ENCODE assay signal across 9 cellular contexts in the genomic region with DNA sequence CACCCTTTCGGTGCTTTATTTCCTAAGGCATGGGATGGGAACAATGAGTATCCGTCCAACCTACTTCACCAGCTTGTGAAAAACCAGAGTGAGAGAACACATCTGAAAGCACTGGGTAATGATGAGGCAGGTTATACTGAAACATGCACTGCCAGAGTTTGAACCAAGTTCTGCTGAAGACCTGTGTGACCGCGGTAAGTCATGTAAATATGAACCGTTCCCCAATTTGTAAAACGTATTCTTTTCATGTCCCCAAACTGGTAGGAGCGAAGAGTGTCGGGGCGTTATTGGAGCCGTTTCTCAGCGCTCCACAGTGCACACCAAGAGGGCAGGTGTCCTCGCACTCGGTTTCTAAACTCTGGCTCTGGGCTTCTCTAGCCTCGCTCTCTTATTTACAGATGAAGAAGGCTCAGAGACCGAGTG. TPM values are rescaled to one million over a fixed set of nuclear protein-coding genes. Genes with fewer than 3 reads are reported as not detected.
DNase-seq lines count a peak whose midpoint lies in the region; ATAC-seq and TF ChIP-seq lines count a peak whose summit lies in the region.
"Had no signal": no experiment of that assay in that cellular context is flagged by ENCODE, and none has a peak within 500 bp of the region (broad histone marks: within the 10 kb centered on the region; RNA-seq: fewer than 3 reads in every experiment).

No MANE protein-coding gene starts in this region.

- 78 to 81% methylated on average over 11 to 14 of the region's 15 CpGs for WGBS in esophagus squamous epithelium, 2 donors
- 60 to 70% (median 68%) methylated on average over 15 of the region's 15 CpGs for WGBS in ovary, 3 donors

- no peak for ATAC-seq in stimulated activated effector memory CD8-positive, alpha-beta T cell treated with anti-CD3 and anti-CD28 coated beads, Interleukin-12 subunit alpha, Interleukin-12 subunit beta, amount 100 ng/mL, for 72 hours
- ATAC-seq in HG02610 (IDR thresholded peaks at IDR 0.05; ENCODE audit: unreplicated experiment) (no peak), GM18511 (IDR thresholded peaks at IDR 0.05; ENCODE audit: unreplicated experiment) (no peak)

- H3K27me3 ChIP-seq in Caco-2 (replicated peaks; ENCODE audit: control insufficient read depth, insufficient read depth, low read length) = no peaks in the 10 kb centered on the region
- no peaks in the 10 kb centered on the region for H3K27me3 ChIP-seq in NT2/D1 (ENCODE audit: insufficient read depth, insufficient read length)
- H3K27me3 ChIP-seq in esophagus squamous epithelium = no peaks in the 10 kb centered on the region
- no peaks in the 10 kb centered on the region for H3K27me3 ChIP-seq in ovary

- H3K4me1 ChIP-seq in Caco-2 = peaks cover 15% of the 10 kb centered on the region
- no peaks in the 10 kb centered on the region for H3K4me1 ChIP-seq in NT2/D1 (ENCODE audit: insufficient read depth, insufficient read length)
- peaks cover 0 to 14% (median 7%) of the 10 kb centered on the region in 3 donors for H3K4me1 ChIP-seq in esophagus squamous epithelium
- no peaks in the 10 kb centered on the region for H3K4me1 ChIP-seq in ovary (ENCODE audit: insufficient read depth)

- H3K4me3 ChIP-seq in Caco-2 (ENCODE audit: low read depth, low read length) = peak overlapping the region; percentile 31
- peak overlapping the region; percentile 21 for H3K4me3 ChIP-seq in NT2/D1 (ENCODE audit: insufficient read length, low read depth)
- peak overlapping the region; percentile 27 to 94 (median 76) for H3K4me3 ChIP-seq in esophagus squamous epithelium
- peak overlapping the region; percentile 29 for H3K4me3 ChIP-seq in ovary

- H3K36me3 Mint-ChIP-seq in Caco-2 (ENCODE audit: insufficient read depth, unreplicated experiment) = peaks cover 34% of the 10 kb centered on the region
- H3K36me3 Mint-ChIP-seq in stimulated activated effector memory CD8-positive, alpha-beta T cell treated with anti-CD3 and anti-CD28 coated beads, Interleukin-12 subunit alpha, Interleukin-12 subunit beta, amount 100 ng/mL, for 72 hours = no peaks in the 10 kb centered on the region

- H3K9ac ChIP-seq in NT2/D1 (ENCODE audit: insufficient read length, low read depth) = no peak overlapping the region

- H3K27me3 Mint-ChIP-seq in Caco-2 (ENCODE audit: insufficient read depth, unreplicated experiment) = no peaks in the 10 kb centered on the region

- H3K27ac Mint-ChIP-seq in Caco-2 (ENCODE audit: unreplicated experiment) = no peak overlapping the region
- H3K27ac Mint-ChIP-seq in stimulated activated effector memory CD8-positive, alpha-beta T cell treated with anti-CD3 and anti-CD28 coated beads, Interleukin-12 subunit alpha, Interleukin-12 subunit beta, amount 100 ng/mL, for 72 hours = no peak overlapping the region

- TF ChIP-seq EP300 in ovary (IDR thresholded peaks at IDR 0.05) = no peak

- no peaks in the 10 kb centered on the region for H3K36me3 ChIP-seq in Caco-2 (ENCODE audit: control insufficient read depth, insufficient read depth, low read length)
- peaks cover 22% of the 10 kb centered on the region for H3K36me3 ChIP-seq in NT2/D1 (ENCODE audit: insufficient read depth, insufficient read length, low read length)
- peaks cover 11 to 32% (median 20%) of the 10 kb centered on the region in 3 donors for H3K36me3 ChIP-seq in esophagus squamous epithelium
- no peaks in the 10 kb centered on the region for H3K36me3 ChIP-seq in ovary

- BruUV-seq in Caco-2 (replicated peaks; lab: Mats Ljungman, UMichigan) = no TSS peak

- intact Hi-C loops in Caco-2 (cut with micrococcal nuclease; ENCODE audit: unreplicated experiment) (loop anchor here (5.0 kb wide), 2 partner anchors 86 to 146 kb away; a partner anchor contains a TSS), esophagus squamous epithelium (cut with DNase I) (no loop called here), ovary (cut with DNase I) (loop anchor here in 3 of 4 donors (10.0 kb wide), 2 partner anchors 144 to 204 kb away; a partner anchor contains a TSS)

- CTCF ChIA-PET in Caco-2 (lab: Charles Lee) = no interaction called here

- no peak for TF ChIP-seq POLR2A in esophagus squamous epithelium (IDR thresholded peaks at IDR 0.05)
- no peak for TF ChIP-seq POLR2A in ovary (IDR thresholded peaks at IDR 0.05)
- TF ChIP-seq POLR2A in erythroblast (IDR thresholded peaks at IDR 0.05; ENCODE audit: low read length) = no peak

- H3K4me3 Mint-ChIP-seq in Caco-2 (ENCODE audit: unreplicated experiment) = no peak overlapping the region
- no peak overlapping the region for H3K4me3 Mint-ChIP-seq in stimulated activated effector memory CD8-positive, alpha-beta T cell treated with anti-CD3 and anti-CD28 coated beads, Interleukin-12 subunit alpha, Interleukin-12 subunit beta, amount 100 ng/mL, for 72 hours

- peaks cover 12% of the 10 kb centered on the region for H3K4me1 Mint-ChIP-seq in Caco-2 (ENCODE audit: low read depth, unreplicated experiment)
- H3K4me1 Mint-ChIP-seq in stimulated activated effector memory CD8-positive, alpha-beta T cell treated with anti-CD3 and anti-CD28 coated beads, Interleukin-12 subunit alpha, Interleukin-12 subunit beta, amount 100 ng/mL, for 72 hours = peaks cover 6% of the 10 kb centered on the region

- POLR2A ChIA-PET in Caco-2 (lab: Charles Lee) = interaction anchor here (1.5 kb wide), 1 partner anchor 147 kb away, joined by 5 read pairs; a partner anchor contains a TSS

- no peaks in the 10 kb centered on the region for H3K9me3 Mint-ChIP-seq in Caco-2 (ENCODE audit: unreplicated experiment)
- H3K9me3 Mint-ChIP-seq in stimulated activated effector memory CD8-positive, alpha-beta T cell treated with anti-CD3 and anti-CD28 coated beads, Interleukin-12 subunit alpha, Interleukin-12 subunit beta, amount 100 ng/mL, for 72 hours = no peaks in the 10 kb centered on the region

- H3K9me3 ChIP-seq in Caco-2 (no peaks in the 10 kb centered on the region), NT2/D1 (ENCODE audit: insufficient read depth, low read length) (no peaks in the 10 kb centered on the region), esophagus squamous epithelium (no peaks in the 10 kb centered on the region), ovary (no peaks in the 10 kb centered on the region)

- H3K27ac ChIP-seq in esophagus squamous epithelium (peak overlapping the region; percentile 74 to 88 (median 81)), ovary (peak overlapping the region in 1 of 2 donors; percentile 71)

- no peak for TF ChIP-seq CTCF in Caco-2 (IDR thresholded peaks at IDR 0.05; ENCODE audit: insufficient read depth in 1 of 2, low read depth in 1 of 2, low read length in 1 of 2, severe bottlenecking in 1 of 2, unreplicated experiment in 1 of 2)
- no peak for TF ChIP-seq CTCF in esophagus squamous epithelium (IDR thresholded peaks at IDR 0.05)
- no peak for TF ChIP-seq CTCF in ovary (IDR thresholded peaks at IDR 0.05)

- DNase-seq in Caco-2 (no peak), NT2/D1 (ENCODE audit: low read depth, low spot score) (no peak), esophagus squamous epithelium (lab: John Stamatoyannopoulos, UW) (no peak), ovary (no peak), erythroblast (lab: John Stamatoyannopoulos, UW) (no peak)
- DNase-seq in stimulated activated effector memory CD8-positive, alpha-beta T cell treated with anti-CD3 and anti-CD28 coated beads, Interleukin-12 subunit alpha, Interleukin-12 subunit beta, amount 100 ng/mL, for 72 hours (ENCODE audit: low spot score in 2 of 2) = no peak

RNA-seq across cellular contexts. Expression of a gene that starts 0.8 kb away (rescaled TPM):
- total RNA-seq in Caco-2 (2022) (54.5 and 55.0 TPM in 2 replicates), esophagus squamous epithelium (10 to 100 TPM in 3 of 4 donors, 1 to 10 TPM in 1; 9.5 to 43.3 (median 35.3) TPM), ovary (10 to 100 TPM; 32.9 to 51.6 (median 38.4) TPM)
- polyA plus RNA-seq in ovary = 10 to 100 TPM; 48.5 to 57.5 TPM

RNA-seq across cellular contexts. Expression of a gene that starts 33.3 kb away (rescaled TPM):
- total RNA-seq in Caco-2 (2022) = 0.07 TPM in 1 of 2 replicates, not detected in the other
- total RNA-seq in esophagus squamous epithelium = not detected
- 1 to 10 TPM in 1 of 7 donors, under 1 TPM in 2, not detected in 4; 0.92 to 1.1 (median 0.96) TPM for total RNA-seq in ovary
- under 1 TPM in 1 of 2 donors, not detected in 1; 0.93 TPM for polyA plus RNA-seq in ovary
- total RNA-seq: HT1080 had no signal

Comparison
In these comparisons a context has a peak if more than half of its experiments do, and no peak if none do; other contexts are left out.
1. H3K4me3 ChIP-seq: peak in every context shown above with its lines; median percentile 76 in esophagus squamous epithelium; 31 in Caco-2; 29 in ovary; 21 in NT2/D1.